11 cellular contexts compared by ENCODE assay signal in genomic region chr5:68368686-68369359, GRCh38.
DNase-seq lines count a peak whose midpoint lies in the region; TF ChIP-seq lines count a peak whose summit lies in the region.
"Had no signal": no experiment of that assay in that cellular context is flagged by ENCODE, and none has a peak within 500 bp of the region (broad histone marks: within the 10 kb centered on the region; RNA-seq: fewer than 3 reads in every experiment).

No MANE protein-coding gene starts in this region.

- no peaks in the 10 kb centered on the region for H4K20me1 ChIP-seq in SK-N-SH (ENCODE audit: insufficient read depth)

- peaks cover 5% of the 10 kb centered on the region for H3K36me3 Mint-ChIP-seq in activated naive CD8-positive, alpha-beta T cell

- 53 to 72% methylated on average over 2 of the region's 2 CpGs for WGBS in lower leg skin, 2 donors
- WGBS in SK-N-SH (ENCODE audit: low lambda C conversion rate), result 35% methylated on average over 2 of the region's 2 CpGs

- H3K27ac ChIP-seq in neutrophil, result peak overlapping the region; percentile 8
- no peak overlapping the region for H3K27ac ChIP-seq in SK-N-SH (ENCODE audit: low read depth in 2 of 2, low read length in 1 of 2)
- H3K27ac ChIP-seq: A549, upper lobe of left lung had no signal

- H3K4me1 Mint-ChIP-seq in activated naive CD8-positive, alpha-beta T cell (ENCODE audit: low read depth), result peaks cover 31% of the 10 kb centered on the region

- TF ChIP-seq CTCF in neutrophil (IDR thresholded peaks at IDR 0.05), result no peak
- no peak for TF ChIP-seq CTCF in lower leg skin (IDR thresholded peaks at IDR 0.05)
- no peak for TF ChIP-seq CTCF in SK-N-SH (IDR thresholded peaks at IDR 0.05)

- no peaks in the 10 kb centered on the region for H3K36me3 ChIP-seq in neutrophil
- no peaks in the 10 kb centered on the region for H3K36me3 ChIP-seq in SK-N-SH (replicated peaks in 1 of 2; ENCODE audit: control insufficient read depth in 1 of 2, insufficient read depth in 2 of 2, low read length in 1 of 2)
- H3K36me3 ChIP-seq: upper lobe of left lung had no signal

- H3K9me3 ChIP-seq in neutrophil, result no peaks in the 10 kb centered on the region
- no peaks in the 10 kb centered on the region for H3K9me3 ChIP-seq in SK-N-SH
- H3K9me3 ChIP-seq: A549, upper lobe of left lung had no signal

- no peak for TF ChIP-seq EP300 in SK-N-SH (IDR thresholded peaks at IDR 0.05; ENCODE audit: borderline replicate concordance in 1 of 2, low read depth in 1 of 2, low read length in 1 of 2)

- TF ChIP-seq POLR2A in lower leg skin (IDR thresholded peaks at IDR 0.05), result no peak

- no peak overlapping the region for H2AFZ ChIP-seq in SK-N-SH (ENCODE audit: low read depth)

- H3K27me3 ChIP-seq in neutrophil, result no peaks in the 10 kb centered on the region
- no peaks in the 10 kb centered on the region for H3K27me3 ChIP-seq in SK-N-SH (ENCODE audit: insufficient read depth)
- H3K27me3 ChIP-seq: upper lobe of left lung had no signal

- peak overlapping the region; percentile 8 for H3K27ac Mint-ChIP-seq in activated naive CD8-positive, alpha-beta T cell

- intact Hi-C loops in lower leg skin (cut with DNase I; ENCODE audit: low total_unique reads), result no loop called here

- peak overlapping the region; percentile 27 for H3K4me3 Mint-ChIP-seq in activated naive CD8-positive, alpha-beta T cell

- H3K9ac ChIP-seq in SK-N-SH, result no peak overlapping the region

- no peaks in the 10 kb centered on the region for H3K27me3 Mint-ChIP-seq in activated naive CD8-positive, alpha-beta T cell

- DNase-seq in NCI-H1092 treated with DMSO at 0.1 percent for 48 hours (lab: John Stamatoyannopoulos, UW) (peak; percentile 42), NCI-H1092 (lab: John Stamatoyannopoulos, UW) (no peak), NCI-H1105 treated with DMSO at 0.1 percent for 48 hours (lab: John Stamatoyannopoulos, UW) (peak; percentile 69), lower leg skin (ENCODE audit: low spot score in 2 of 2) (no peak), SK-N-SH (no peak), AML-193 (lab: John Stamatoyannopoulos, UW) (no peak)
- DNase-seq: midbrain, upper lobe of left lung had no signal

- H3K79me2 ChIP-seq in SK-N-SH (ENCODE audit: insufficient read depth), result no peaks in the 10 kb centered on the region

- no peaks in the 10 kb centered on the region for H3K9me2 ChIP-seq in SK-N-SH

- H3F3A ChIP-seq in SK-N-SH (replicated peaks; ENCODE audit: insufficient read depth), result no peaks in the 10 kb centered on the region

- TF ChIP-seq RAD21 in SK-N-SH (IDR thresholded peaks at IDR 0.05; ENCODE audit: low read length), result no peak

- no peak overlapping the region for H3K4me3 ChIP-seq in neutrophil (ENCODE audit: low read depth in 1 of 2, low read length in 1 of 2)
- no peak overlapping the region for H3K4me3 ChIP-seq in lower leg skin (ENCODE audit: low read depth, poor library complexity, severe bottlenecking)
- no peak overlapping the region for H3K4me3 ChIP-seq in SK-N-SH (ENCODE audit: low read depth in 2 of 2, low read length in 1 of 2)
- H3K4me3 ChIP-seq: A549, upper lobe of left lung had no signal

- H3K4me1 ChIP-seq in neutrophil (ENCODE audit: control insufficient read depth in 1 of 2, insufficient read depth in 1 of 2, low read depth in 1 of 2, low read length in 1 of 2) (peaks cover 5% of the 10 kb centered on the region in 2 experiments), SK-N-SH (ENCODE audit: control insufficient read depth in 1 of 2, insufficient read depth in 2 of 2, low read depth in 1 of 2, low read length in 1 of 2) (peaks cover 0 to 3% of the 10 kb centered on the region in 2 experiments; a peak in 1 of 4 replicates)
- H3K4me1 ChIP-seq: A549 had no signal

- CTCF ChIA-PET in SK-N-SH (lab: Yijun Ruan, JAX), result no interaction called here

- H3K4me2 ChIP-seq in SK-N-SH, result no peak overlapping the region
- H3K4me2 ChIP-seq: A549 had no signal

- POLR2A ChIA-PET in SK-N-SH (lab: Yijun Ruan, JAX), result no interaction called here

- no peaks in the 10 kb centered on the region for H3K9me3 Mint-ChIP-seq in activated naive CD8-positive, alpha-beta T cell (ENCODE audit: low read depth)

TF ChIP-seq in SK-N-SH, 30 proteins besides CTCF, POLR2A, EP300 and RAD21:
- TF ChIP-seq NFIC (IDR thresholded peaks at IDR 0.05; ENCODE audit: borderline replicate concordance), result no peak
- no peak for TF ChIP-seq GATA2 (CRISPR knock-in tag; IDR thresholded peaks at IDR 0.05)

Comparison
In these comparisons a context has a peak if more than half of its experiments do, and no peak if none do; other contexts are left out.
1. DNase-seq: peak in NCI-H1092 treated with DMSO at 0.1 percent for 48 hours (single experiment) and NCI-H1105 treated with DMSO at 0.1 percent for 48 hours (single experiment); none in NCI-H1092 (single experiment), lower leg skin (0 of 2), SK-N-SH (single experiment) and AML-193 (0 of 2).